Comparison of ENCODE assay signal across 8 cellular contexts in genomic region chr21:14533555-14534400, GRCh38. TPM values are rescaled to one million over a fixed set of nuclear protein-coding genes. Genes with fewer than 3 reads are reported as not detected.
DNase-seq lines count a peak whose midpoint lies in the region; ATAC-seq and TF ChIP-seq lines count a peak whose summit lies in the region.

No MANE protein-coding gene starts in this region.

- H3K4me3 ChIP-seq in spleen: peak overlapping the region in 2 of 8 donors; percentile 23 to 56
- no peak overlapping the region for H3K4me3 ChIP-seq in coronary artery

- 56 to 70% (median 67%) methylated on average over 5 of the region's 5 CpGs for WGBS in spleen, 5 donors

- peak overlapping the region; percentile 8 to 87 (median 70) for H3K27ac ChIP-seq in spleen
- H3K27ac ChIP-seq in coronary artery: no peak overlapping the region

- ATAC-seq in GM21367 (IDR thresholded peaks at IDR 0.05; ENCODE audit: unreplicated experiment) (peak; percentile 76), HG03558 (IDR thresholded peaks at IDR 0.05; ENCODE audit: extremely low read depth, unreplicated experiment) (peak; percentile 89)

- H3K27me3 ChIP-seq in spleen (replicated peaks in 1 of 7): no peaks in the 10 kb centered on the region

- TF ChIP-seq CTCF in spleen (IDR thresholded peaks at IDR 0.05 in 8 of 11, conservative IDR thresholded peaks at IDR 0.05 in 3 of 11): no peak
- no peak for TF ChIP-seq CTCF in coronary artery (IDR thresholded peaks at IDR 0.05)

- H3K4me1 ChIP-seq in spleen: peaks cover 0 to 79% (median 45%) of the 10 kb centered on the region in 6 donors

- H3K9me3 ChIP-seq in spleen: no peaks in the 10 kb centered on the region

- DNase-seq in GM03348 (ENCODE audit: low spot score) (peak; percentile 20), astrocyte of the hippocampus (ENCODE audit: low read depth, low spot score) (peak; percentile 20), spleen (no peak), coronary artery (ENCODE audit: low spot score) (no peak), posterior cingulate gyrus (no peak), AG08396 (ENCODE audit: low spot score) (no peak)

- no peaks in the 10 kb centered on the region for H3K36me3 ChIP-seq in spleen

- intact Hi-C loops in spleen (cut with DNase I; ENCODE audit: low total_unique reads): no loop called here
- intact Hi-C loops in posterior cingulate gyrus (cut with DNase I): no loop called here

- no peak for TF ChIP-seq POLR2A in spleen (IDR thresholded peaks at IDR 0.05)

RNA-seq across cellular contexts. Expression of gene SAMSN1, which starts 12.3 kb away (rescaled TPM):
- total RNA-seq in spleen: 10 to 100 TPM; 43.7 to 79.2 (median 51.1) TPM
- 10 to 100 TPM; 24.8 to 31.8 (median 24.8) TPM for polyA plus RNA-seq in spleen

Comparison
In these comparisons a context has a peak if more than half of its experiments do, and no peak if none do; other contexts are left out.
1. DNase-seq: peak in GM03348 (single experiment) and astrocyte of the hippocampus (single experiment); none in spleen (single experiment), coronary artery (single experiment), posterior cingulate gyrus (0 of 10) and AG08396 (single experiment).
2. H3K27ac ChIP-seq: peak in spleen (8 of 8); none in coronary artery (0 of 2).